Comparison of ENCODE assay signal across 2 cellular contexts in genomic region chrX:48709522-48710117, GRCh38.
TF ChIP-seq lines count a peak whose summit lies in the region.

No MANE protein-coding gene starts in this region.

TF ChIP-seq in HepG2, 621 proteins besides CTCF, POLR2A, EP300 and RAD21:
- TF ChIP-seq TOE1 (CRISPR knock-in tag; IDR thresholded peaks at IDR 0.05): no peak
- TF ChIP-seq ZNF33B (CRISPR knock-in tag; IDR thresholded peaks at IDR 0.05): no peak
- TF ChIP-seq ZNF570 (CRISPR knock-in tag; IDR thresholded peaks at IDR 0.05; ENCODE audit: borderline replicate concordance): no peak
- no peak for TF ChIP-seq IRF9 (CRISPR knock-in tag; IDR thresholded peaks at IDR 0.05; ENCODE audit: borderline replicate concordance)
- no peak for TF ChIP-seq ZNF547 (CRISPR knock-in tag; IDR thresholded peaks at IDR 0.05)
- no peak for TF ChIP-seq SIN3B (IDR thresholded peaks at IDR 0.05; ENCODE audit: low read length)
- TF ChIP-seq ZNF724P (CRISPR knock-in tag; IDR thresholded peaks at IDR 0.05; ENCODE audit: borderline replicate concordance): no peak
- no peak for TF ChIP-seq ZSCAN21 (CRISPR knock-in tag; IDR thresholded peaks at IDR 0.05; ENCODE audit: borderline replicate concordance)
- no peak for TF ChIP-seq ARNT (IDR thresholded peaks at IDR 0.05)
- no peak for TF ChIP-seq MED1 (CRISPR knock-in tag; IDR thresholded peaks at IDR 0.05)
- no peak for TF ChIP-seq ZBTB4 (CRISPR knock-in tag; IDR thresholded peaks at IDR 0.05; ENCODE audit: borderline replicate concordance)
- TF ChIP-seq ZNF652 (CRISPR knock-in tag; IDR thresholded peaks at IDR 0.05; ENCODE audit: borderline replicate concordance, low read depth): no peak

TF ChIP-seq in K562, 482 proteins besides CTCF, POLR2A, EP300 and RAD21:
- TF ChIP-seq LEF1 (IDR thresholded peaks at IDR 0.05): peak; percentile 90
- 0 out of 2 replicates have a peak, but pooled peaks have one; percentile 20 for TF ChIP-seq RBFOX2 (IDR thresholded peaks at IDR 0.05; ENCODE audit: low read depth, low read length)
- no peak for TF ChIP-seq HDAC6 (IDR thresholded peaks at IDR 0.05; ENCODE audit: low read depth, low read length)
- peak; percentile 74; the same call in 1 of the 2 replicates for TF ChIP-seq NCOA1 (IDR thresholded peaks at IDR 0.05; ENCODE audit: low read depth)
- no peak for TF ChIP-seq KDM5B (IDR thresholded peaks at IDR 0.05; ENCODE audit: insufficient replicate concordance, low read depth, low read length)
- peak in 1 of 2 experiments; percentile 89 for TF ChIP-seq AFF1 (IDR thresholded peaks at IDR 0.05; ENCODE audit: low read depth in 1 of 2, partially characterized antibody in 2 of 2)
- TF ChIP-seq NFIC (IDR thresholded peaks at IDR 0.05): peak; percentile 25; the same call in 1 of the 2 replicates
- TF ChIP-seq GTF2B (IDR thresholded peaks at IDR 0.05; ENCODE audit: extremely low read depth, insufficient read length): no peak
- TF ChIP-seq MCM3 (IDR thresholded peaks at IDR 0.05): no peak
- TF ChIP-seq KDM1A (IDR thresholded peaks at IDR 0.05): peak in 1 of 2 experiments; percentile 56; a peak in 2 of 4 replicates
- peak; percentile 98 for TF ChIP-seq KLF16 (IDR thresholded peaks at IDR 0.05)
- 0 out of 4 replicates have a peak, but pooled peaks of 1 of the 2 experiments have one; percentile 16 for TF ChIP-seq ZNF318 (IDR thresholded peaks at IDR 0.05; ENCODE audit: borderline replicate concordance in 1 of 2, low read depth in 1 of 2)
- TF ChIP-seq RUNX1 (IDR thresholded peaks at IDR 0.05; ENCODE audit: low read depth): no peak
- TF ChIP-seq BCOR (IDR thresholded peaks at IDR 0.05): peak; percentile 66; the same call in 1 of the 2 replicates
- TF ChIP-seq HMBOX1 (IDR thresholded peaks at IDR 0.05): peak; percentile 92
- TF ChIP-seq TRIM24 (IDR thresholded peaks at IDR 0.05): peak; percentile 99
- 0 out of 2 replicates have a peak, but pooled peaks have one; percentile 64 for TF ChIP-seq CBFB (CRISPR knock-in tag; IDR thresholded peaks at IDR 0.05)
- peak; percentile 70; the same call in 1 of the 2 replicates for TF ChIP-seq ZNF24 (IDR thresholded peaks at IDR 0.05)
